ENCODE assay signal across 23 cellular contexts in genomic region chr6:466564-466963, GRCh38.
"Had no signal": no experiment of that assay in that cellular context is flagged by ENCODE, and none has a peak within 500 bp of the region (broad histone marks: within the 10 kb centered on the region; RNA-seq: fewer than 3 reads in every experiment).

No MANE protein-coding gene starts in this region.

- H3K4me3 Mint-ChIP-seq: activated naive CD4-positive, alpha-beta T cell treated with anti-CD3 and anti-CD28 coated beads for 36 hours; natural killer cell; stimulated activated naive CD8-positive, alpha-beta T cell treated with anti-CD3 and anti-CD28 coated beads, Interleukin-15, Interleukin-2, amounts not matched to agents 100 ng/mL and 50 ng/mL, for 24 hours; T-cell had no signal

- H3K4me1 ChIP-seq: colonic mucosa, lower lobe of right lung, parathyroid adenoma, suprapubic skin, transverse colon, vagina had no signal

- H3K27me3 ChIP-seq: colonic mucosa, vagina had no signal

- H3K36me3 ChIP-seq: brain microvascular endothelial cell, colonic mucosa, lower lobe of right lung, spleen, suprapubic skin, transverse colon, vagina had no signal

- H3K4me3 ChIP-seq: colonic mucosa, lower lobe of right lung, spleen, suprapubic skin, transverse colon, vagina had no signal

- H3K4me1 Mint-ChIP-seq: natural killer cell had no signal

- H3K36me3 Mint-ChIP-seq: natural killer cell, T-cell had no signal

- H3K9me3 ChIP-seq: colonic mucosa, lower lobe of right lung, spleen, suprapubic skin, transverse colon, vagina had no signal

- FAIRE-seq: islet of Langerhans had no signal

- DNase-seq: activated naive CD4-positive, alpha-beta T cell treated with anti-CD3 and anti-CD28 coated beads for 36 hours; aorta; brain microvascular endothelial cell; central memory CD4-positive, alpha-beta T cell; colonic mucosa; erythroblast; foreskin melanocyte; glutamatergic neuron; hippocampal formation; left colon; lower lobe of right lung; natural killer cell; spleen; stimulated activated CD8-positive, alpha-beta memory T cell treated with anti-CD3 and anti-CD28 coated beads, Interleukin-4, amount 100 ng/mL, for 48 hours; T-cell; T1000; transverse colon had no signal

- H3K9me3 Mint-ChIP-seq: activated naive CD4-positive, alpha-beta T cell treated with anti-CD3 and anti-CD28 coated beads for 36 hours; natural killer cell; stimulated activated naive CD8-positive, alpha-beta T cell treated with anti-CD3 and anti-CD28 coated beads, Interleukin-15, Interleukin-2, amounts not matched to agents 100 ng/mL and 50 ng/mL, for 24 hours; T-cell had no signal

- ATAC-seq: left colon, lower lobe of right lung, natural killer cell, SK-N-SH treated with all-trans-retinoic acid at 6 μM for 48 hours, T-cell had no signal

- H3K27ac Mint-ChIP-seq: activated naive CD4-positive, alpha-beta T cell treated with anti-CD3 and anti-CD28 coated beads for 36 hours; stimulated activated naive CD8-positive, alpha-beta T cell treated with anti-CD3 and anti-CD28 coated beads, Interleukin-15, Interleukin-2, amounts not matched to agents 100 ng/mL and 50 ng/mL, for 24 hours had no signal

- H3K9ac ChIP-seq: parathyroid adenoma had no signal

- H3K27ac ChIP-seq: brain microvascular endothelial cell, colonic mucosa, lower lobe of right lung, parathyroid adenoma, spleen, suprapubic skin, transverse colon, vagina had no signal
